Comparison of ENCODE assay signal across 8 cellular contexts in the genomic region with DNA sequence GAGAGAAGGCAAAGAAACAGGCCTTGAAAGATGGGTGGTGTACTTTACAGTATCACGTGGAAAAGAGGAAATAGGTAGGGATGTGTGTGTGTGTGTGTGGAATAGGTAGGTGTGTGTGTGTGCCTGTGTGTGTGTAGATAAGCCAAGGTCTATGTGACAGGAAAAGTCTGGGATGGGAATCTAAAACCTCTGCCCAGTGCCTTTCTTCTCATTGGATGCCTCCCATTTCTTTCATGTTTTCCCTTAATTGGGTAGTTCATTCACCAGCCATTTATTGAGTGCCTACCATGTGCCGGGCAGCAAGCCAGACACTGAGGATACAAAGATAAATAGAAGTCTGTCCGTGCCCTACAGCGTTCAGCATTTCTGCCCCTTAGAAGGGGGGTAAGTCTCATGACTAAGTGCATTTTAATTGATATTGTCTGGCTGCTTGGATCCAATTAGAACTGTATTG. TPM values are rescaled to one million over a fixed set of nuclear protein-coding genes. Genes with fewer than 3 reads are reported as not detected.
A peak's percentile ranks its signal among the peaks of the same experiment; 100 is the strongest.
DNase-seq lines count a peak whose midpoint lies in the region; ATAC-seq and TF ChIP-seq lines count a peak whose summit lies in the region.

No MANE protein-coding gene starts in this region.

- ATAC-seq in WTC11 (no peak), gastroesophageal sphincter (no peak), HG02642 (IDR thresholded peaks at IDR 0.05; ENCODE audit: poor library complexity, unreplicated experiment) (no peak), HG02852 (IDR thresholded peaks at IDR 0.05; ENCODE audit: unreplicated experiment) (no peak)

- H3K9me3 ChIP-seq in gastroesophageal sphincter: no peaks in the 10 kb centered on the region
- no peaks in the 10 kb centered on the region for H3K9me3 ChIP-seq in sigmoid colon

- peak overlapping the region; percentile 58 to 83 for H3K4me3 ChIP-seq in gastroesophageal sphincter
- peak overlapping the region; percentile 52 to 75 (median 72) for H3K4me3 ChIP-seq in sigmoid colon

- CTCF ChIA-PET in WTC11 (lab: Charles Lee): interaction anchor here (1.9 to 3.9 kb wide), 3 partner anchors 12 to 48 kb away, joined by 14 to 35 read pairs (median 29); a partner anchor contains a TSS

- H3K4me1 ChIP-seq in gastroesophageal sphincter (peaks cover 3 to 50% (median 14%) of the 10 kb centered on the region in 3 donors), sigmoid colon (peaks cover 0 to 32% (median 23%) of the 10 kb centered on the region in 4 donors)

- TF ChIP-seq POLR2A in gastroesophageal sphincter (IDR thresholded peaks at IDR 0.05) (no peak), sigmoid colon (IDR thresholded peaks at IDR 0.05) (no peak)

- no peak for TF ChIP-seq EP300 in gastroesophageal sphincter (IDR thresholded peaks at IDR 0.05)
- no peak for TF ChIP-seq EP300 in sigmoid colon (IDR thresholded peaks at IDR 0.05)

- H3K4me3 Mint-ChIP-seq in WTC11: peak overlapping the region; percentile 95

- H3K9me3 Mint-ChIP-seq in WTC11: no peaks in the 10 kb centered on the region

- DNase-seq in DMS 273 (lab: John Stamatoyannopoulos, UW; ENCODE audit: unreplicated experiment) (peak; percentile 29), DMS 273 treated with DMSO at 0.1 percent for 48 hours (lab: John Stamatoyannopoulos, UW) (no peak), WTC11 (ENCODE audit: low spot score) (no peak), sigmoid colon (no peak)
- no peak for DNase-seq in stimulated activated CD4-positive, alpha-beta T cell treated with anti-CD3 and anti-CD28 coated beads, Interleukin-4, amount 100 ng/mL, for 24 hours

- H3K27me3 Mint-ChIP-seq in WTC11 (ENCODE audit: low read depth): peaks cover 23% of the 10 kb centered on the region

- POLR2A ChIA-PET in WTC11 (lab: Charles Lee): no interaction called here

- intact Hi-C loops in sigmoid colon (cut with DNase I): loop anchor here (5.0 kb wide), 1 partner anchor 180 kb away; a partner anchor contains a TSS

- peaks cover 21% of the 10 kb centered on the region for H3K4me1 Mint-ChIP-seq in WTC11

- H3K36me3 ChIP-seq in gastroesophageal sphincter (peaks cover 0 to 29% of the 10 kb centered on the region in 2 donors), sigmoid colon (peaks cover 0 to 15% (median 0%) of the 10 kb centered on the region in 4 donors)

- H3K27ac ChIP-seq in gastroesophageal sphincter: peak overlapping the region in 3 of 4 donors; percentile 23 to 94 (median 90)
- peak overlapping the region; percentile 88 to 95 (median 94) for H3K27ac ChIP-seq in sigmoid colon

- peak overlapping the region; percentile 7; the same call in 1 of the 2 replicates for H3K27ac Mint-ChIP-seq in WTC11

- TF ChIP-seq CTCF in WTC11 (IDR thresholded peaks at IDR 0.05): no peak
- no peak for TF ChIP-seq CTCF in gastroesophageal sphincter (IDR thresholded peaks at IDR 0.05)
- no peak for TF ChIP-seq CTCF in sigmoid colon (IDR thresholded peaks at IDR 0.05)

- H3K27me3 ChIP-seq in gastroesophageal sphincter: no peaks in the 10 kb centered on the region
- no peaks in the 10 kb centered on the region for H3K27me3 ChIP-seq in sigmoid colon

- 24 to 55% methylated on average over 1 to 4 of the region's 4 CpGs for WGBS in gastroesophageal sphincter (ENCODE audit: low coverage in 1 of 2), 2 donors
- 12 to 32% methylated on average over 4 of the region's 4 CpGs for WGBS in sigmoid colon, 2 donors

- H3K36me3 Mint-ChIP-seq in WTC11: no peaks in the 10 kb centered on the region

TF ChIP-seq in WTC11, 78 proteins besides CTCF, POLR2A, EP300 and RAD21:
- no peak for TF ChIP-seq ZNF121 (CRISPR knock-in tag; IDR thresholded peaks at IDR 0.05)
- TF ChIP-seq, protein P1, sequence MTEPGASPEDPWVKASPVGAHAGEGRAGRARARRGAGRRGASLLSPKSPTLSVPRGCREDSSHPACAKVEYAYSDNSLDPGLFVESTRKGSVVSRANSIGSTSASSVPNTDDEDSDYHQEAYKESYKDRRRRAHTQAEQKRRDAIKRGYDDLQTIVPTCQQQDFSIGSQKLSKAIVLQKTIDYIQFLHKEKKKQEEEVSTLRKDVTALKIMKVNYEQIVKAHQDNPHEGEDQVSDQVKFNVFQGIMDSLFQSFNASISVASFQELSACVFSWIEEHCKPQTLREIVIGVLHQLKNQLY (CRISPR knock-in tag; IDR thresholded peaks at IDR 0.05): no peak

RNA-seq across cellular contexts. Expression of a gene that starts 1.0 kb away (rescaled TPM):
- 52.0 to 67.9 TPM (median 54.3 TPM) in 3 replicates for total RNA-seq in WTC11 (2021)
- 10 to 100 TPM; 20.5 to 46.8 (median 30.2) TPM for total RNA-seq in gastroesophageal sphincter
- 10 to 100 TPM; 16.3 to 25.1 (median 20.4) TPM for total RNA-seq in sigmoid colon
- polyA plus RNA-seq in sigmoid colon: 10 to 100 TPM; 41.8 to 73.3 (median 60.1) TPM

RNA-seq across cellular contexts. Expression of a gene that starts 31.9 kb away (rescaled TPM):
- total RNA-seq in WTC11 (2021) (20.8 to 23.8 TPM (median 21.2 TPM) in 3 replicates), gastroesophageal sphincter (10 to 100 TPM; 14.3 to 34.3 (median 20.4) TPM), sigmoid colon (10 to 100 TPM; 10.7 to 18.0 (median 12.0) TPM)
- polyA plus RNA-seq in sigmoid colon: 10 to 100 TPM in 2 of 3 donors, 1 to 10 TPM in 1; 6.0 to 45.1 (median 14.3) TPM

RNA-seq across cellular contexts. Expression of a gene that starts 48.4 kb away (rescaled TPM):
- total RNA-seq in WTC11 (2021) (13.7 to 15.9 TPM (median 15.2 TPM) in 3 replicates), gastroesophageal sphincter (10 to 100 TPM; 18.0 to 30.0 (median 28.1) TPM), sigmoid colon (10 to 100 TPM; 18.2 to 28.5 (median 19.8) TPM)
- polyA plus RNA-seq in sigmoid colon: 1 to 10 TPM; 4.2 to 7.1 (median 4.6) TPM

RNA-seq across cellular contexts. Expression of a gene that starts 49.6 kb away (rescaled TPM):
- total RNA-seq in WTC11 (2021): 31.3 to 45.3 TPM (median 33.6 TPM) in 3 replicates
- 10 to 100 TPM; 25.8 to 40.5 (median 31.8) TPM for total RNA-seq in gastroesophageal sphincter
- total RNA-seq in sigmoid colon: 10 to 100 TPM; 26.4 to 60.7 (median 29.7) TPM
- polyA plus RNA-seq in sigmoid colon: 10 to 100 TPM; 58.3 to 80.9 (median 67.0) TPM

RNA-seq across cellular contexts. Expression of a gene that starts 50.0 kb away (rescaled TPM):
- total RNA-seq in WTC11 (2021) (33.1 to 35.0 TPM (median 33.2 TPM) in 3 replicates), gastroesophageal sphincter (10 to 100 TPM in 1 of 4 donors, 1 to 10 TPM in 3; 5.1 to 11.4 (median 7.5) TPM), sigmoid colon (10 to 100 TPM in 1 of 4 donors, 1 to 10 TPM in 3; 7.6 to 14.1 (median 9.1) TPM)
- polyA plus RNA-seq in sigmoid colon: 10 to 100 TPM; 16.7 to 20.8 (median 18.0) TPM
